ENCODE assay signal across 10 cellular contexts in genomic region chr10:115951242-115951641, GRCh38.
"Had no signal": no experiment of that assay in that cellular context is flagged by ENCODE, and none has a peak within 500 bp of the region (broad histone marks: within the 10 kb centered on the region; RNA-seq: fewer than 3 reads in every experiment).

No MANE protein-coding gene starts in this region.

- H3K36me3 ChIP-seq: ascending aorta, left lung, thoracic aorta had no signal

- H3K4me1 ChIP-seq: left lung, parathyroid adenoma had no signal

- H3K9ac ChIP-seq: parathyroid adenoma had no signal

- H3K27ac ChIP-seq: left lung, parathyroid adenoma, thoracic aorta had no signal

- H3K4me3 ChIP-seq: ascending aorta, left lung, thoracic aorta had no signal

- ATAC-seq: activated T-helper 17 cell treated with anti-CD3 and anti-CD28 coated beads, Interleukin-2, amount 50 U/mL, for 72 hours; left lung; stimulated activated effector memory CD8-positive, alpha-beta T cell treated with anti-CD3 and anti-CD28 coated beads, Interleukin-12 subunit alpha, Interleukin-12 subunit beta, amount 100 ng/mL, for 72 hours had no signal

- H3K27me3 ChIP-seq: ascending aorta, left lung had no signal

- H3K9me3 ChIP-seq: ascending aorta, left lung, thoracic aorta had no signal

- DNase-seq: activated CD4-positive, alpha-beta T cell treated with anti-CD3 and anti-CD28 coated beads, Interleukin-2, amount 50 U/mL, for 4 hours; activated CD4-positive, CD25-positive, alpha-beta regulatory T cell treated with anti-CD3 and anti-CD28 coated beads, Interleukin-2, amount 50 U/mL, for 72 hours; activated naive CD4-positive, alpha-beta T cell treated with anti-CD3 and anti-CD28 coated beads, Interleukin-2, amount 10 ng/mL, durations not matched to agents 7 days and 5 days; left lung; naive B cell had no signal
